In genomic region chr14:61553730-61554641, GRCh38 we compare ENCODE assay signal across 1 cellular context.
TF ChIP-seq lines count a peak whose summit lies in the region.

No MANE protein-coding gene starts in this region.

TF ChIP-seq in HepG2, 621 proteins besides CTCF, POLR2A, EP300 and RAD21 (continued from another document and continues in another):
- TF ChIP-seq ZNF446 (CRISPR knock-in tag; IDR thresholded peaks at IDR 0.05) (no peak), PHF21A (CRISPR knock-in tag; IDR thresholded peaks at IDR 0.05) (peak; percentile 95), IKZF1 (IDR thresholded peaks at IDR 0.05) (no peak), DNMT3B (CRISPR knock-in tag; conservative IDR thresholded peaks at IDR 0.05) (0 out of 2 replicates have a peak, but pooled peaks have one; percentile 43), ZNF878 (CRISPR knock-in tag; IDR thresholded peaks at IDR 0.05) (peak; percentile 75; the same call in 1 of the 2 replicates), ATF4 (CRISPR knock-in tag; IDR thresholded peaks at IDR 0.05) (peak in 1 of 2 experiments; percentile 98; a peak in 2 of 4 replicates), ZFX (CRISPR knock-in tag; IDR thresholded peaks at IDR 0.05; ENCODE audit: low read depth) (peak; percentile 43; the same call in 1 of the 2 replicates), GPBP1L1 (CRISPR knock-in tag; IDR thresholded peaks at IDR 0.05) (no peak), ZNF790 (CRISPR knock-in tag; IDR thresholded peaks at IDR 0.05; ENCODE audit: borderline replicate concordance) (no peak), ZSCAN30 (CRISPR knock-in tag; IDR thresholded peaks at IDR 0.05) (no peak), ZNF788 (CRISPR knock-in tag; IDR thresholded peaks at IDR 0.05; ENCODE audit: borderline replicate concordance) (peak; percentile 69; the same call in 1 of the 2 replicates), CSRNP1 (CRISPR knock-in tag; IDR thresholded peaks at IDR 0.05) (peak; percentile 84; the same call in 1 of the 2 replicates), E2F2 (CRISPR knock-in tag; IDR thresholded peaks at IDR 0.05; ENCODE audit: borderline replicate concordance) (no peak), ZNF83 (CRISPR knock-in tag; IDR thresholded peaks at IDR 0.05; ENCODE audit: borderline replicate concordance) (no peak), KDM2A (CRISPR knock-in tag; IDR thresholded peaks at IDR 0.05; ENCODE audit: borderline replicate concordance, low read depth) (no peak), PTBP1 (IDR thresholded peaks at IDR 0.05; ENCODE audit: low read depth, low read length, poor library complexity, severe bottlenecking) (no peak), ZNF460 (CRISPR knock-in tag; IDR thresholded peaks at IDR 0.05; ENCODE audit: borderline replicate concordance) (peak; percentile 91), ZNF709 (CRISPR knock-in tag; IDR thresholded peaks at IDR 0.05) (no peak), HOXA5 (CRISPR knock-in tag; IDR thresholded peaks at IDR 0.05) (peak; percentile 72), ZNF33A (CRISPR knock-in tag; IDR thresholded peaks at IDR 0.05; ENCODE audit: borderline replicate concordance) (no peak), E2F1 (CRISPR knock-in tag; IDR thresholded peaks at IDR 0.05) (no peak), NFE2 (CRISPR knock-in tag; IDR thresholded peaks at IDR 0.05) (no peak), RFX1 (IDR thresholded peaks at IDR 0.05) (no peak), ZNF430 (CRISPR knock-in tag; IDR thresholded peaks at IDR 0.05) (no peak; the same call in 1 of the 2 replicates), ZSCAN25 (CRISPR knock-in tag; IDR thresholded peaks at IDR 0.05) (peak; percentile 79; the same call in 1 of the 2 replicates), ZNF770 (CRISPR knock-in tag; IDR thresholded peaks at IDR 0.05) (peak; percentile 65; the same call in 1 of the 2 replicates), ATF5 (CRISPR knock-in tag; IDR thresholded peaks at IDR 0.05; ENCODE audit: low read depth) (no peak), ZNF224 (CRISPR knock-in tag; IDR thresholded peaks at IDR 0.05) (no peak), RFX5 (IDR thresholded peaks at IDR 0.05; ENCODE audit: low read depth, low read length) (no peak), ZNF749 (CRISPR knock-in tag; IDR thresholded peaks at IDR 0.05; ENCODE audit: borderline replicate concordance) (no peak), TFAP4 (IDR thresholded peaks at IDR 0.05; ENCODE audit: borderline replicate concordance, low read depth) (peak; percentile 66; the same call in 1 of the 2 replicates), YY1 (IDR thresholded peaks at IDR 0.05; ENCODE audit: insufficient read depth, insufficient replicate concordance, low read depth, low read length) (no peak), ZUFSP (CRISPR knock-in tag; IDR thresholded peaks at IDR 0.05; ENCODE audit: borderline replicate concordance) (0 out of 2 replicates have a peak, but pooled peaks have one; percentile 26), CHD4 (IDR thresholded peaks at IDR 0.05; ENCODE audit: borderline replicate concordance, low read length) (0 out of 2 replicates have a peak, but pooled peaks have one; percentile 69), ZNF232 (CRISPR knock-in tag; IDR thresholded peaks at IDR 0.05; ENCODE audit: borderline replicate concordance) (peak; percentile 85; the same call in 1 of the 2 replicates), ZNF879 (CRISPR knock-in tag; IDR thresholded peaks at IDR 0.05) (no peak), MATR3 (CRISPR knock-in tag; IDR thresholded peaks at IDR 0.05) (no peak), ZNF441 (CRISPR knock-in tag; IDR thresholded peaks at IDR 0.05; ENCODE audit: borderline replicate concordance) (no peak), HOXA7 (CRISPR knock-in tag; IDR thresholded peaks at IDR 0.05) (no peak), BRF2 (CRISPR knock-in tag; IDR thresholded peaks at IDR 0.05) (peak; percentile 91; the same call in 1 of the 2 replicates), KLF9 (CRISPR knock-in tag; IDR thresholded peaks at IDR 0.05; ENCODE audit: low read depth) (no peak), FOXJ3 (CRISPR knock-in tag; IDR thresholded peaks at IDR 0.05; ENCODE audit: borderline replicate concordance) (peak; percentile 94), KLF11 (CRISPR knock-in tag; IDR thresholded peaks at IDR 0.05) (no peak), NPAS2 (CRISPR knock-in tag; IDR thresholded peaks at IDR 0.05; ENCODE audit: borderline replicate concordance) (no peak), JUN (CRISPR knock-in tag; IDR thresholded peaks at IDR 0.05) (peak; percentile 94), ZBTB37 (CRISPR knock-in tag; IDR thresholded peaks at IDR 0.05) (peak; percentile 85), BCLAF1 (IDR thresholded peaks at IDR 0.05) (no peak), HMG20A (CRISPR knock-in tag; IDR thresholded peaks at IDR 0.05; ENCODE audit: borderline replicate concordance) (peak; percentile 95), ZNF768 (CRISPR knock-in tag; IDR thresholded peaks at IDR 0.05) (no peak)
